35 cellular contexts compared by ENCODE assay signal in genomic region chr5:22549876-22550671, GRCh38.
"Had no signal": no experiment of that assay in that cellular context is flagged by ENCODE, and none has a peak within 500 bp of the region (broad histone marks: within the 10 kb centered on the region; RNA-seq: fewer than 3 reads in every experiment).

No MANE protein-coding gene starts in this region.

- H3K27ac ChIP-seq: RWPE1, WERI-Rb-1 had no signal

- DNase-seq: activated CD4-positive, alpha-beta memory T cell treated with anti-CD3 and anti-CD28 coated beads, Interleukin-2, amount 10 ng/mL, durations not matched to agents 7 days and 5 days; activated CD4-positive, alpha-beta T cell treated with anti-CD3 and anti-CD28 coated beads for 1 hour; activated CD4-positive, alpha-beta T cell treated with anti-CD3 and anti-CD28 coated beads for 48 hours; activated CD4-positive, CD25-positive, alpha-beta regulatory T cell; activated CD8-positive, alpha-beta memory T cell treated with anti-CD3 and anti-CD28 coated beads for 24 hours; activated CD8-positive, alpha-beta memory T cell treated with anti-CD3 and anti-CD28 coated beads, Interleukin-2, amount 10 ng/mL, durations not matched to agents 7 days and 5 days; activated CD8-positive, alpha-beta memory T cell treated with anti-CD3 and anti-CD28 coated beads, Interleukin-2, amount 50 U/mL, for 48 hours; activated effector memory CD4-positive, alpha-beta T cell treated with Interleukin-2 at 50 U/mL for 16 hours; activated naive CD4-positive, alpha-beta T cell treated with anti-CD3 and anti-CD28 coated beads, Interleukin-2, amount 10 ng/mL, durations not matched to agents 7 days and 5 days; activated naive CD8-positive, alpha-beta T cell treated with anti-CD3 and anti-CD28 coated beads, Interleukin-2, amount 50 U/mL, for 24 hours; activated T-cell treated with anti-CD3 and anti-CD28 coated beads, Interleukin-2, amount 50 U/mL, for 48 hours; anterior cingulate cortex; cerebellar nuclear complex; Kasumi-1; MG63; NCI-H1048; NCI-H1105 treated with DMSO at 0.1 percent for 48 hours; NCI-H1436; NCI-H1694; NCI-H1930; NCI-H2081 treated with DMSO at 0.1 percent for 48 hours; NCI-H345; NCI-H510A; NCI-H526; NCI-H748 treated with DMSO at 0.1 percent for 48 hours; PC-3; SW 1271; T-helper 1 cell; T-helper 2 cell; T-helper 9 cell; WERI-Rb-1 had no signal

- FAIRE-seq: bronchial epithelial cell, RCC 7860 had no signal

- H3K4me3 ChIP-seq: MG63 had no signal

- H3K27me3 ChIP-seq: MG63 had no signal

- H3K36me3 ChIP-seq: MG63, WERI-Rb-1 had no signal

- ATAC-seq: activated CD8-positive, alpha-beta memory T cell treated with anti-CD3 and anti-CD28 coated beads, Interleukin-2, amount 10 ng/mL, durations not matched to agents 7 days and 5 days; activated naive CD8-positive, alpha-beta T cell treated with anti-CD3 and anti-CD28 coated beads, Interleukin-2, amount 50 U/mL, for 24 hours; PC-3; Right ventricle myocardium inferior had no signal
